1 cellular context compared by ENCODE assay signal in the genomic region with DNA sequence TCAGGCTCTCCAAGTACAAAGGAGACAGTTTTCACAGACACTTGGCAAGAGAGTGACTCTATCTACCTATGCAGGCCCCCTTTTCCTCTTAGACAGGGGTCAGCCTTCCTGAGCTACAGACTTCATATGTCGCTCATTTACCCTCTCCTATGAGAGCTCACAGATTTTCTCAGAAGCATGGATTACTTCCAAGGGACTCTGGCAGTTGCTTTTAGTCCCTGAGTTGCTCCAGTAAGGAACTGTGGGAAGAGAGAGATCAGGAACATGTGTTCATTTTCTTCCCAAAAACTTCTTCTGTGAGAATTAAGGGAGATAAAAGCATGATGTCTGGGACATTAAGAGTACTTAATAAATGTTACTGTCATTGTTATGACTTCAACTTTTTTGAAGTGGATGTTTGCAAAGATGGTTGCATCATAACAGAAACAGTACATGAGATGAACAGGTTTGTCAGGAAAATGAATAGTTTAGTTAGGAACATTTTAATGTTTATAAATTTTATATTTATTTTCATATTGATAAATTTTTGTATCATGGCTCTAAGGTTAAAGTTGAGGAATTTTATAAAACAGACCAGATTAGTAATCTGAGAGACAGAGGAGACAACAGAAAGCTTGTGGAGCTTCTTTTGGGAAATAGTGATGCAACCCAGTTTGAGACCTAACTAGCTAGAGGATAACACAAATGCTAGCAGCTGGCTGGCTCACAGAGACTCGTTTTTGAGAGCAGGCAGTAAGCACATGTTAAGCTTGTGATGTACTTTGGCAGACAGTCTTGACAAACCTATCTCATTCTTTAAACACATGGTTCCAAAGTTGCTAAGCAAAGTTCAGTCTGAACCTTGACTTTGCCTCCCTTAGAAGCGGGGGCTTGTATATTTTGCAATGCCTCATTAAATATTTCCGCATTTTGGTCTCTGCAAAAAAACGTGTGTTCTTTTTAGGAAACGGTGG.
TF ChIP-seq lines count a peak whose summit lies in the region.

No MANE protein-coding gene starts in this region.

TF ChIP-seq in HepG2, 621 proteins besides CTCF, POLR2A, EP300 and RAD21 (continued from another document and continues in another):
- TF ChIP-seq, protein P1, sequence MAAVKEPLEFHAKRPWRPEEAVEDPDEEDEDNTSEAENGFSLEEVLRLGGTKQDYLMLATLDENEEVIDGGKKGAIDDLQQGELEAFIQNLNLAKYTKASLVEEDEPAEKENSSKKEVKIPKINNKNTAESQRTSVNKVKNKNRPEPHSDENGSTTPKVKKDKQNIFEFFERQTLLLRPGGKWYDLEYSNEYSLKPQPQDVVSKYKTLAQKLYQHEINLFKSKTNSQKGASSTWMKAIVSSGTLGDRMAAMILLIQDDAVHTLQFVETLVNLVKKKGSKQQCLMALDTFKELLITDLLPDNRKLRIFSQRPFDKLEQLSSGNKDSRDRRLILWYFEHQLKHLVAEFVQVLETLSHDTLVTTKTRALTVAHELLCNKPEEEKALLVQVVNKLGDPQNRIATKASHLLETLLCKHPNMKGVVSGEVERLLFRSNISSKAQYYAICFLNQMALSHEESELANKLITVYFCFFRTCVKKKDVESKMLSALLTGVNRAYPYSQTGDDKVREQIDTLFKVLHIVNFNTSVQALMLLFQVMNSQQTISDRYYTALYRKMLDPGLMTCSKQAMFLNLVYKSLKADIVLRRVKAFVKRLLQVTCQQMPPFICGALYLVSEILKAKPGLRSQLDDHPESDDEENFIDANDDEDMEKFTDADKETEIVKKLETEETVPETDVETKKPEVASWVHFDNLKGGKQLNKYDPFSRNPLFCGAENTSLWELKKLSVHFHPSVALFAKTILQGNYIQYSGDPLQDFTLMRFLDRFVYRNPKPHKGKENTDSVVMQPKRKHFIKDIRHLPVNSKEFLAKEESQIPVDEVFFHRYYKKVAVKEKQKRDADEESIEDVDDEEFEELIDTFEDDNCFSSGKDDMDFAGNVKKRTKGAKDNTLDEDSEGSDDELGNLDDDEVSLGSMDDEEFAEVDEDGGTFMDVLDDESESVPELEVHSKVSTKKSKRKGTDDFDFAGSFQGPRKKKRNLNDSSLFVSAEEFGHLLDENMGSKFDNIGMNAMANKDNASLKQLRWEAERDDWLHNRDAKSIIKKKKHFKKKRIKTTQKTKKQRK (IDR thresholded peaks at IDR 0.05; ENCODE audit: low read length), result no peak
- TF ChIP-seq ZNF282 (IDR thresholded peaks at IDR 0.05; ENCODE audit: partially characterized antibody) (no peak), ZNF629 (CRISPR knock-in tag; conservative IDR thresholded peaks at IDR 0.05) (peak; percentile 66), TMF1 (CRISPR knock-in tag; IDR thresholded peaks at IDR 0.05; ENCODE audit: low read depth) (peak; percentile 38; the same call in 1 of the 2 replicates), ISX (CRISPR knock-in tag; conservative IDR thresholded peaks at IDR 0.05) (0 out of 2 replicates have a peak, but pooled peaks have one; percentile 36), TAF1 (CRISPR knock-in tag; IDR thresholded peaks at IDR 0.05) (no peak), ZNF747 (CRISPR knock-in tag; IDR thresholded peaks at IDR 0.05; ENCODE audit: borderline replicate concordance) (no peak), ZNF792 (CRISPR knock-in tag; IDR thresholded peaks at IDR 0.05) (peak; percentile 93), SIN3A (IDR thresholded peaks at IDR 0.05; ENCODE audit: borderline replicate concordance, low read depth, low read length) (peak; percentile 76), ZNF558 (CRISPR knock-in tag; IDR thresholded peaks at IDR 0.05; ENCODE audit: borderline replicate concordance) (peak; percentile 84; the same call in 1 of the 2 replicates), ZFP37 (CRISPR knock-in tag; IDR thresholded peaks at IDR 0.05; ENCODE audit: borderline replicate concordance) (peak; percentile 89), PLRG1 (conservative IDR thresholded peaks at IDR 0.05) (no peak), BHLHE40 (IDR thresholded peaks at IDR 0.05; ENCODE audit: low read length) (0 out of 2 replicates have a peak, but pooled peaks have one; percentile 17), NCOR1 (IDR thresholded peaks at IDR 0.05; ENCODE audit: borderline replicate concordance, low read length) (peak; percentile 99), XBP1 (CRISPR knock-in tag; IDR thresholded peaks at IDR 0.05) (no peak), ZNF75D (CRISPR knock-in tag; IDR thresholded peaks at IDR 0.05; ENCODE audit: borderline replicate concordance) (no peak), SMAD3 (CRISPR knock-in tag; IDR thresholded peaks at IDR 0.05) (peak; percentile 93), NAIF1 (CRISPR knock-in tag; IDR thresholded peaks at IDR 0.05; ENCODE audit: borderline replicate concordance) (no peak), ARHGAP35 (CRISPR knock-in tag; IDR thresholded peaks at IDR 0.05; ENCODE audit: borderline replicate concordance) (no peak), KLF9 (CRISPR knock-in tag; IDR thresholded peaks at IDR 0.05; ENCODE audit: low read depth) (peak; percentile 82; the same call in 1 of the 2 replicates), BRD4 (CRISPR knock-in tag; IDR thresholded peaks at IDR 0.05) (no peak), LCORL (IDR thresholded peaks at IDR 0.05) (no peak), LCORL (CRISPR knock-in tag; IDR thresholded peaks at IDR 0.05) (peak; percentile 96), CBFB (CRISPR knock-in tag; IDR thresholded peaks at IDR 0.05) (no peak), ZNF605 (CRISPR knock-in tag; IDR thresholded peaks at IDR 0.05) (no peak), GZF1 (CRISPR knock-in tag; IDR thresholded peaks at IDR 0.05) (no peak), ZNF7 (CRISPR knock-in tag; IDR thresholded peaks at IDR 0.05) (peak; percentile 82), ARID2 (CRISPR knock-in tag; IDR thresholded peaks at IDR 0.05; ENCODE audit: borderline replicate concordance) (no peak; the same call in 1 of the 2 replicates), CEBPB (IDR thresholded peaks at IDR 0.05; ENCODE audit: borderline replicate concordance, low read depth, low read length) (peak; percentile 85)
- TF ChIP-seq, protein P2, sequence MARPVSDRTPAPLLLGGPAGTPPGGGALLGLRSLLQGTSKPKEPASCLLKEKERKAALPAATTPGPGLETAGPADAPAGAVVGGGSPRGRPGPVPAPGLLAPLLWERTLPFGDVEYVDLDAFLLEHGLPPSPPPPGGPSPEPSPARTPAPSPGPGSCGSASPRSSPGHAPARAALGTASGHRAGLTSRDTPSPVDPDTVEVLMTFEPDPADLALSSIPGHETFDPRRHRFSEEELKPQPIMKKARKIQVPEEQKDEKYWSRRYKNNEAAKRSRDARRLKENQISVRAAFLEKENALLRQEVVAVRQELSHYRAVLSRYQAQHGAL (CRISPR knock-in tag; IDR thresholded peaks at IDR 0.05; ENCODE audit: not compliant biosample characterization), result peak; percentile 81
- TF ChIP-seq, protein P3, sequence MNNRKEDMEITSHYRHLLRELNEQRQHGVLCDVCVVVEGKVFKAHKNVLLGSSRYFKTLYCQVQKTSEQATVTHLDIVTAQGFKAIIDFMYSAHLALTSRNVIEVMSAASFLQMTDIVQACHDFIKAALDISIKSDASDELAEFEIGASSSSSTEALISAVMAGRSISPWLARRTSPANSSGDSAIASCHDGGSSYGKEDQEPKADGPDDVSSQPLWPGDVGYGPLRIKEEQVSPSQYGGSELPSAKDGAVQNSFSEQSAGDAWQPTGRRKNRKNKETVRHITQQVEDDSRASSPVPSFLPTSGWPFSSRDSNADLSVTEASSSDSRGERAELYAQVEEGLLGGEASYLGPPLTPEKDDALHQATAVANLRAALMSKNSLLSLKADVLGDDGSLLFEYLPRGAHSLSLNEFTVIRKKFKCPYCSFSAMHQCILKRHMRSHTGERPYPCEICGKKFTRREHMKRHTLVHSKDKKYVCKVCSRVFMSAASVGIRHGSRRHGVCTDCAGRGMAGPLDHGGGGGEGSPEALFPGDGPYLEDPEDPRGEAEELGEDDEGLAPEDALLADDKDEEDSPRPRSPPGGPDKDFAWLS (CRISPR knock-in tag; IDR thresholded peaks at IDR 0.05; ENCODE audit: borderline replicate concordance), result no peak
- TF ChIP-seq, protein P4, sequence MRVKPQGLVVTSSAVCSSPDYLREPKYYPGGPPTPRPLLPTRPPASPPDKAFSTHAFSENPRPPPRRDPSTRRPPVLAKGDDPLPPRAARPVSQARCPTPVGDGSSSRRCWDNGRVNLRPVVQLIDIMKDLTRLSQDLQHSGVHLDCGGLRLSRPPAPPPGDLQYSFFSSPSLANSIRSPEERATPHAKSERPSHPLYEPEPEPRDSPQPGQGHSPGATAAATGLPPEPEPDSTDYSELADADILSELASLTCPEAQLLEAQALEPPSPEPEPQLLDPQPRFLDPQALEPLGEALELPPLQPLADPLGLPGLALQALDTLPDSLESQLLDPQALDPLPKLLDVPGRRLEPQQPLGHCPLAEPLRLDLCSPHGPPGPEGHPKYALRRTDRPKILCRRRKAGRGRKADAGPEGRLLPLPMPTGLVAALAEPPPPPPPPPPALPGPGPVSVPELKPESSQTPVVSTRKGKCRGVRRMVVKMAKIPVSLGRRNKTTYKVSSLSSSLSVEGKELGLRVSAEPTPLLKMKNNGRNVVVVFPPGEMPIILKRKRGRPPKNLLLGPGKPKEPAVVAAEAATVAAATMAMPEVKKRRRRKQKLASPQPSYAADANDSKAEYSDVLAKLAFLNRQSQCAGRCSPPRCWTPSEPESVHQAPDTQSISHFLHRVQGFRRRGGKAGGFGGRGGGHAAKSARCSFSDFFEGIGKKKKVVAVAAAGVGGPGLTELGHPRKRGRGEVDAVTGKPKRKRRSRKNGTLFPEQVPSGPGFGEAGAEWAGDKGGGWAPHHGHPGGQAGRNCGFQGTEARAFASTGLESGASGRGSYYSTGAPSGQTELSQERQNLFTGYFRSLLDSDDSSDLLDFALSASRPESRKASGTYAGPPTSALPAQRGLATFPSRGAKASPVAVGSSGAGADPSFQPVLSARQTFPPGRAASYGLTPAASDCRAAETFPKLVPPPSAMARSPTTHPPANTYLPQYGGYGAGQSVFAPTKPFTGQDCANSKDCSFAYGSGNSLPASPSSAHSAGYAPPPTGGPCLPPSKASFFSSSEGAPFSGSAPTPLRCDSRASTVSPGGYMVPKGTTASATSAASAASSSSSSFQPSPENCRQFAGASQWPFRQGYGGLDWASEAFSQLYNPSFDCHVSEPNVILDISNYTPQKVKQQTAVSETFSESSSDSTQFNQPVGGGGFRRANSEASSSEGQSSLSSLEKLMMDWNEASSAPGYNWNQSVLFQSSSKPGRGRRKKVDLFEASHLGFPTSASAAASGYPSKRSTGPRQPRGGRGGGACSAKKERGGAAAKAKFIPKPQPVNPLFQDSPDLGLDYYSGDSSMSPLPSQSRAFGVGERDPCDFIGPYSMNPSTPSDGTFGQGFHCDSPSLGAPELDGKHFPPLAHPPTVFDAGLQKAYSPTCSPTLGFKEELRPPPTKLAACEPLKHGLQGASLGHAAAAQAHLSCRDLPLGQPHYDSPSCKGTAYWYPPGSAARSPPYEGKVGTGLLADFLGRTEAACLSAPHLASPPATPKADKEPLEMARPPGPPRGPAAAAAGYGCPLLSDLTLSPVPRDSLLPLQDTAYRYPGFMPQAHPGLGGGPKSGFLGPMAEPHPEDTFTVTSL (CRISPR knock-in tag; IDR thresholded peaks at IDR 0.05; ENCODE audit: borderline replicate concordance), result peak; percentile 97
- TF ChIP-seq, protein P5, sequence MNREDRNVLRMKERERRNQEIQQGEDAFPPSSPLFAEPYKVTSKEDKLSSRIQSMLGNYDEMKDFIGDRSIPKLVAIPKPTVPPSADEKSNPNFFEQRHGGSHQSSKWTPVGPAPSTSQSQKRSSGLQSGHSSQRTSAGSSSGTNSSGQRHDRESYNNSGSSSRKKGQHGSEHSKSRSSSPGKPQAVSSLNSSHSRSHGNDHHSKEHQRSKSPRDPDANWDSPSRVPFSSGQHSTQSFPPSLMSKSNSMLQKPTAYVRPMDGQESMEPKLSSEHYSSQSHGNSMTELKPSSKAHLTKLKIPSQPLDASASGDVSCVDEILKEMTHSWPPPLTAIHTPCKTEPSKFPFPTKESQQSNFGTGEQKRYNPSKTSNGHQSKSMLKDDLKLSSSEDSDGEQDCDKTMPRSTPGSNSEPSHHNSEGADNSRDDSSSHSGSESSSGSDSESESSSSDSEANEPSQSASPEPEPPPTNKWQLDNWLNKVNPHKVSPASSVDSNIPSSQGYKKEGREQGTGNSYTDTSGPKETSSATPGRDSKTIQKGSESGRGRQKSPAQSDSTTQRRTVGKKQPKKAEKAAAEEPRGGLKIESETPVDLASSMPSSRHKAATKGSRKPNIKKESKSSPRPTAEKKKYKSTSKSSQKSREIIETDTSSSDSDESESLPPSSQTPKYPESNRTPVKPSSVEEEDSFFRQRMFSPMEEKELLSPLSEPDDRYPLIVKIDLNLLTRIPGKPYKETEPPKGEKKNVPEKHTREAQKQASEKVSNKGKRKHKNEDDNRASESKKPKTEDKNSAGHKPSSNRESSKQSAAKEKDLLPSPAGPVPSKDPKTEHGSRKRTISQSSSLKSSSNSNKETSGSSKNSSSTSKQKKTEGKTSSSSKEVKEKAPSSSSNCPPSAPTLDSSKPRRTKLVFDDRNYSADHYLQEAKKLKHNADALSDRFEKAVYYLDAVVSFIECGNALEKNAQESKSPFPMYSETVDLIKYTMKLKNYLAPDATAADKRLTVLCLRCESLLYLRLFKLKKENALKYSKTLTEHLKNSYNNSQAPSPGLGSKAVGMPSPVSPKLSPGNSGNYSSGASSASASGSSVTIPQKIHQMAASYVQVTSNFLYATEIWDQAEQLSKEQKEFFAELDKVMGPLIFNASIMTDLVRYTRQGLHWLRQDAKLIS (CRISPR knock-in tag; IDR thresholded peaks at IDR 0.05), result no peak
- TF ChIP-seq, protein P6, sequence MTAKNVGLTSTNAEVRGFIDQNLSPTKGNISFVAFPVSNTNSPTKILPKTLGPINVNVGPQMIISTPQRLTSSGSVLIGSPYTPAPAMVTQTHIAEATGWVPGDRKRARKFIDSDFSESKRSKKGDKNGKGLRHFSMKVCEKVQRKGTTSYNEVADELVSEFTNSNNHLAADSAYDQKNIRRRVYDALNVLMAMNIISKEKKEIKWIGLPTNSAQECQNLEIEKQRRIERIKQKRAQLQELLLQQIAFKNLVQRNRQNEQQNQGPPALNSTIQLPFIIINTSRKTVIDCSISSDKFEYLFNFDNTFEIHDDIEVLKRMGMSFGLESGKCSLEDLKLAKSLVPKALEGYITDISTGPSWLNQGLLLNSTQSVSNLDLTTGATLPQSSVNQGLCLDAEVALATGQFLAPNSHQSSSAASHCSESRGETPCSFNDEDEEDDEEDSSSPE (CRISPR knock-in tag; IDR thresholded peaks at IDR 0.05), result peak; percentile 62; the same call in 1 of the 2 replicates
- TF ChIP-seq, protein P7, sequence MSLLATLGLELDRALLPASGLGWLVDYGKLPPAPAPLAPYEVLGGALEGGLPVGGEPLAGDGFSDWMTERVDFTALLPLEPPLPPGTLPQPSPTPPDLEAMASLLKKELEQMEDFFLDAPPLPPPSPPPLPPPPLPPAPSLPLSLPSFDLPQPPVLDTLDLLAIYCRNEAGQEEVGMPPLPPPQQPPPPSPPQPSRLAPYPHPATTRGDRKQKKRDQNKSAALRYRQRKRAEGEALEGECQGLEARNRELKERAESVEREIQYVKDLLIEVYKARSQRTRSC (CRISPR knock-in tag; IDR thresholded peaks at IDR 0.05; ENCODE audit: low read depth), result no peak
- TF ChIP-seq, protein P8, sequence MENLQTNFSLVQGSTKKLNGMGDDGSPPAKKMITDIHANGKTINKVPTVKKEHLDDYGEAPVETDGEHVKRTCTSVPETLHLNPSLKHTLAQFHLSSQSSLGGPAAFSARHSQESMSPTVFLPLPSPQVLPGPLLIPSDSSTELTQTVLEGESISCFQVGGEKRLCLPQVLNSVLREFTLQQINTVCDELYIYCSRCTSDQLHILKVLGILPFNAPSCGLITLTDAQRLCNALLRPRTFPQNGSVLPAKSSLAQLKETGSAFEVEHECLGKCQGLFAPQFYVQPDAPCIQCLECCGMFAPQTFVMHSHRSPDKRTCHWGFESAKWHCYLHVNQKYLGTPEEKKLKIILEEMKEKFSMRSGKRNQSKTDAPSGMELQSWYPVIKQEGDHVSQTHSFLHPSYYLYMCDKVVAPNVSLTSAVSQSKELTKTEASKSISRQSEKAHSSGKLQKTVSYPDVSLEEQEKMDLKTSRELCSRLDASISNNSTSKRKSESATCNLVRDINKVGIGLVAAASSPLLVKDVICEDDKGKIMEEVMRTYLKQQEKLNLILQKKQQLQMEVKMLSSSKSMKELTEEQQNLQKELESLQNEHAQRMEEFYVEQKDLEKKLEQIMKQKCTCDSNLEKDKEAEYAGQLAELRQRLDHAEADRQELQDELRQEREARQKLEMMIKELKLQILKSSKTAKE (CRISPR knock-in tag; IDR thresholded peaks at IDR 0.05; ENCODE audit: borderline replicate concordance), result peak; percentile 86
